Comparison of ENCODE assay signal across 8 cellular contexts in the genomic region with DNA sequence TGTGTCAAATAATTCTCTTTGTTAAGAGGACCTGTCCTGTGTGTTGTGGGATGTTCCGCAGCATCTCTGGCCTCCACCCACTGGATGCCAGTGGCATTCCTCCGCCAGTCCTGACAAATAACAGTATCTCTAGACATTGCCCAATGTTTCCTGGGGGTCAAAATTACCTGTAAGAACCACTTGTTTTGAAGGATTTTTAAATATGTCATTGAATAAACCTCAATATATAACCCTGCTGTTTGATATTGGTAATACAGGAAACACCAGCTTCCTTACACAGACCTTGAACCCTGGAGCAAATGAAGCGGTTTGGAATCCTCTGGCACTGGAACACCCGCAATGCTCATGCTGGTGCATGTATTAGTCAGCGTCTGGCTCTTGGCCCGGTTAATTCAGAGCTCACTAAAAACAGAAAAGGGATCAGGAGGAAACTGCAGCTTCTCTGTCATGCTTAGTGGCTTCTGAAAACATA.
DNase-seq lines count a peak whose midpoint lies in the region; ATAC-seq and TF ChIP-seq lines count a peak whose summit lies in the region.

No MANE protein-coding gene starts in this region.

- no peaks in the 10 kb centered on the region for H3K27me3 Mint-ChIP-seq in activated T-helper 2 cell treated with anti-CD3 and anti-CD28 coated beads, Interferon-gamma antibody, Interleukin-2, Interleukin-4, amounts not matched to agents 10 μg/mL and 5 μg/mL and 100 μg/mL, durations not matched to agents 14 hours and 24 hours and 36 hours (ENCODE audit: low read depth)

- TF ChIP-seq CTCF in left ventricle myocardium inferior (IDR thresholded peaks at IDR 0.05; ENCODE audit: borderline replicate concordance) = no peak

- no peaks in the 10 kb centered on the region for H3K9me3 ChIP-seq in left ventricle myocardium inferior (replicated peaks)

- H3K4me3 ChIP-seq in left ventricle myocardium inferior = no peak overlapping the region

- peak overlapping the region; percentile 27 for H3K27ac ChIP-seq in left ventricle myocardium inferior (replicated peaks)

- peak overlapping the region; percentile 2 for H3K4me3 Mint-ChIP-seq in activated T-helper 2 cell treated with anti-CD3 and anti-CD28 coated beads, Interferon-gamma antibody, Interleukin-2, Interleukin-4, amounts not matched to agents 10 μg/mL and 5 μg/mL and 100 μg/mL, durations not matched to agents 14 hours and 24 hours and 36 hours (ENCODE audit: low read depth)

- intact Hi-C loops in activated T-helper 2 cell treated with anti-CD3 and anti-CD28 coated beads, Interferon-gamma antibody, Interleukin-2, Interleukin-4, amounts not matched to agents 10 μg/mL and 5 μg/mL and 100 μg/mL, durations not matched to agents 14 hours and 24 hours and 36 hours (cut with micrococcal nuclease) = no loop called here
- intact Hi-C loops in left ventricle myocardium inferior (cut with micrococcal nuclease) = no loop called here

- peak; percentile 34 for DNase-seq in stimulated activated CD4-positive, alpha-beta T cell treated with anti-CD3 and anti-CD28 coated beads, Interleukin-15, amount 100 ng/mL, for 24 hours
- no peak for DNase-seq in stimulated activated CD4-positive, alpha-beta T cell treated with anti-CD3 and anti-CD28 coated beads, Interleukin-12 subunit alpha, Interleukin-12 subunit beta, amount 100 ng/mL, for 4 hours
- DNase-seq in activated T-helper 2 cell treated with anti-CD3 and anti-CD28 coated beads, Interferon-gamma antibody, Interleukin-2, Interleukin-4, amounts not matched to agents 10 μg/mL and 5 μg/mL and 100 μg/mL, durations not matched to agents 14 hours and 24 hours and 36 hours (ENCODE audit: low spot score) = no peak
- DNase-seq in left ventricle myocardium inferior = peak; percentile 44
- peak; percentile 6 for DNase-seq in stimulated activated CD4-positive, alpha-beta T cell treated with anti-CD3 and anti-CD28 coated beads, Interleukin-4, amount 100 ng/mL, for 24 hours
- no peak for DNase-seq in DMS114 treated with DMSO at 0.1 percent for 48 hours (lab: John Stamatoyannopoulos, UW; ENCODE audit: unreplicated experiment)
- no peak for DNase-seq in activated gamma-delta T cell treated with Interleukin-2 at 50 U/mL for 16 hours

- H3K27me3 ChIP-seq in left ventricle myocardium inferior (ENCODE audit: low read depth) = no peaks in the 10 kb centered on the region

- no peaks in the 10 kb centered on the region for H3K9me3 Mint-ChIP-seq in activated T-helper 2 cell treated with anti-CD3 and anti-CD28 coated beads, Interferon-gamma antibody, Interleukin-2, Interleukin-4, amounts not matched to agents 10 μg/mL and 5 μg/mL and 100 μg/mL, durations not matched to agents 14 hours and 24 hours and 36 hours

- no peak for ATAC-seq in GM18907 (IDR thresholded peaks at IDR 0.05; ENCODE audit: unreplicated experiment)

- H3K36me3 Mint-ChIP-seq in activated T-helper 2 cell treated with anti-CD3 and anti-CD28 coated beads, Interferon-gamma antibody, Interleukin-2, Interleukin-4, amounts not matched to agents 10 μg/mL and 5 μg/mL and 100 μg/mL, durations not matched to agents 14 hours and 24 hours and 36 hours (ENCODE audit: low read depth) = peaks cover 27% of the 10 kb centered on the region

- H3K36me3 ChIP-seq in left ventricle myocardium inferior = no peaks in the 10 kb centered on the region

- no peak overlapping the region for H3K27ac Mint-ChIP-seq in activated T-helper 2 cell treated with anti-CD3 and anti-CD28 coated beads, Interferon-gamma antibody, Interleukin-2, Interleukin-4, amounts not matched to agents 10 μg/mL and 5 μg/mL and 100 μg/mL, durations not matched to agents 14 hours and 24 hours and 36 hours

- peaks cover 25% of the 10 kb centered on the region for H3K4me1 Mint-ChIP-seq in activated T-helper 2 cell treated with anti-CD3 and anti-CD28 coated beads, Interferon-gamma antibody, Interleukin-2, Interleukin-4, amounts not matched to agents 10 μg/mL and 5 μg/mL and 100 μg/mL, durations not matched to agents 14 hours and 24 hours and 36 hours (ENCODE audit: low read depth)

- peaks cover 30% of the 10 kb centered on the region for H3K4me1 ChIP-seq in left ventricle myocardium inferior

Comparison
In these comparisons a context has a peak if more than half of its experiments do, and no peak if none do; other contexts are left out.
1. DNase-seq: peak in stimulated activated CD4-positive, alpha-beta T cell treated with anti-CD3 and anti-CD28 coated beads, Interleukin-15, amount 100 ng/mL, for 24 hours (single experiment), left ventricle myocardium inferior (single experiment) and stimulated activated CD4-positive, alpha-beta T cell treated with anti-CD3 and anti-CD28 coated beads, Interleukin-4, amount 100 ng/mL, for 24 hours (single experiment); none in stimulated activated CD4-positive, alpha-beta T cell treated with anti-CD3 and anti-CD28 coated beads, Interleukin-12 subunit alpha, Interleukin-12 subunit beta, amount 100 ng/mL, for 4 hours (single experiment), activated T-helper 2 cell treated with anti-CD3 and anti-CD28 coated beads, Interferon-gamma antibody, Interleukin-2, Interleukin-4, amounts not matched to agents 10 μg/mL and 5 μg/mL and 100 μg/mL, durations not matched to agents 14 hours and 24 hours and 36 hours (single experiment), DMS114 treated with DMSO at 0.1 percent for 48 hours (single experiment) and activated gamma-delta T cell treated with Interleukin-2 at 50 U/mL for 16 hours (single experiment).